21 cellular contexts compared by ENCODE assay signal in the genomic region with DNA sequence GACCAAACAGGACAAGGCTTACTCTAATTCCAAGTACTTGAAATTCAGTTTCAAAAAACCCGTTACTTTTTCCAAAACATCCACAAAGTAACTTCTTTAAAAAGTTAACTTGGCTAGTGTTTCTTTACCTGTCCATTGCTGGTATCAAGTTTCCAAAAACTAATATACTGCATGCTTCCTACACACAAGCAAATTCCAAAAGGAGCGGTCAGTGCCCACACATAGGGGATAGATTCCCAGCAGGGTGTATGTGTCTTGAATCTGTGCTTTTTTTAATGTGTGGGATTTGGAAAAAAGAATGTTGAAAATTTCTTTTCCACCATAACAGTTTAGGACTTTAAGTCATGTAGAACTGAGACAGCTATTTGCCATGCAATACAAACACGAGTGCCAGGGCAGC.
A peak's percentile ranks its signal among the peaks of the same experiment; 100 is the strongest.
DNase-seq lines count a peak whose midpoint lies in the region; ATAC-seq, FAIRE-seq and TF ChIP-seq lines count a peak whose summit lies in the region.
"Had no signal": no experiment of that assay in that cellular context is flagged by ENCODE, and none has a peak within 500 bp of the region (broad histone marks: within the 10 kb centered on the region; RNA-seq: fewer than 3 reads in every experiment).

No MANE protein-coding gene starts in this region.

- peaks cover 4% of the 10 kb centered on the region for H3K27me3 Mint-ChIP-seq in astrocyte (ENCODE audit: low read depth, unreplicated experiment)
- H3K27me3 Mint-ChIP-seq: CD4-positive, alpha-beta memory T cell; IgD-negative memory B cell had no signal

- peak; percentile 34 for FAIRE-seq in astrocyte (lab: Jason Lieb, UNC)
- FAIRE-seq: GM12878, HTR-8/SVneo had no signal

- H3K9me2 ChIP-seq in SK-N-SH: no peaks in the 10 kb centered on the region

- H3K36me3 ChIP-seq in SK-N-SH (replicated peaks in 1 of 2; ENCODE audit: control insufficient read depth in 1 of 2, insufficient read depth in 2 of 2, low read length in 1 of 2): no peaks in the 10 kb centered on the region
- no peaks in the 10 kb centered on the region for H3K36me3 ChIP-seq in astrocyte (ENCODE audit: insufficient read depth, low read length)
- H3K36me3 ChIP-seq: BLaER1 had no signal

- no peak for TF ChIP-seq EP300 in SK-N-SH (IDR thresholded peaks at IDR 0.05; ENCODE audit: borderline replicate concordance in 1 of 2, low read depth in 1 of 2, low read length in 1 of 2)

- no peaks in the 10 kb centered on the region for H4K20me1 ChIP-seq in SK-N-SH (ENCODE audit: insufficient read depth)
- no peaks in the 10 kb centered on the region for H4K20me1 ChIP-seq in astrocyte (ENCODE audit: insufficient read depth, low read length)
- H4K20me1 ChIP-seq: BLaER1 had no signal

- intact Hi-C loops in posterior cingulate gyrus (cut with DNase I): no loop called here

- H3K4me2 ChIP-seq in SK-N-SH (no peak overlapping the region), astrocyte (ENCODE audit: low read length) (no peak overlapping the region)
- H3K4me2 ChIP-seq: BLaER1 had no signal

- no peak overlapping the region for H3K4me3 ChIP-seq in SK-N-SH (ENCODE audit: low read depth in 2 of 2, low read length in 1 of 2)
- no peak overlapping the region for H3K4me3 ChIP-seq in astrocyte (ENCODE audit: insufficient read depth, low read depth, low read length)
- H3K4me3 ChIP-seq in epithelial cell of esophagus (ENCODE audit: low read length): no peak overlapping the region
- H3K4me3 ChIP-seq: BLaER1, GM12878 had no signal

- ATAC-seq in SK-N-SH treated with all-trans-retinoic acid at 6 μM for 48 hours: peak; percentile 28; the same call in 1 of the 3 replicates
- ATAC-seq in GM18502 (IDR thresholded peaks at IDR 0.05; ENCODE audit: poor library complexity, unreplicated experiment): no peak
- no peak for ATAC-seq in GM18909 (IDR thresholded peaks at IDR 0.05; ENCODE audit: poor library complexity, unreplicated experiment)
- ATAC-seq: GM12878, HCT116 had no signal

- H3K9me3 Mint-ChIP-seq in astrocyte (ENCODE audit: unreplicated experiment): no peaks in the 10 kb centered on the region

- no peak overlapping the region for H3K27ac Mint-ChIP-seq in astrocyte (ENCODE audit: unreplicated experiment)
- H3K27ac Mint-ChIP-seq: CD14-positive monocyte; CD4-positive, alpha-beta memory T cell; IgD-negative memory B cell had no signal

- H3K36me3 Mint-ChIP-seq in astrocyte (ENCODE audit: low read depth, unreplicated experiment): no peaks in the 10 kb centered on the region
- H3K36me3 Mint-ChIP-seq: CD14-positive monocyte; CD4-positive, alpha-beta memory T cell; IgD-negative memory B cell had no signal

- no peak overlapping the region for H2AFZ ChIP-seq in SK-N-SH (ENCODE audit: low read depth)
- no peak overlapping the region for H2AFZ ChIP-seq in astrocyte (ENCODE audit: low read depth, low read length)

- POLR2A ChIA-PET in SK-N-SH (lab: Yijun Ruan, JAX): interaction anchor here (0.7 kb wide), 1 partner anchor 17 kb away, joined by 3 read pairs; no protein-coding TSS in a partner anchor

- H3K9me3 ChIP-seq in SK-N-SH (no peaks in the 10 kb centered on the region), astrocyte (ENCODE audit: insufficient read depth, low read depth, low read length) (no peaks in the 10 kb centered on the region)
- H3K9me3 ChIP-seq: BLaER1 had no signal

- H3K27me3 ChIP-seq in SK-N-SH (ENCODE audit: insufficient read depth) (no peaks in the 10 kb centered on the region), astrocyte (ENCODE audit: insufficient read depth, low read length) (no peaks in the 10 kb centered on the region)
- H3K27me3 ChIP-seq: BLaER1 had no signal

- TF ChIP-seq CTCF in SK-N-SH (IDR thresholded peaks at IDR 0.05): no peak
- no peak for TF ChIP-seq CTCF in astrocyte (IDR thresholded peaks at IDR 0.05; ENCODE audit: insufficient read depth, low read depth, low read length)
- TF ChIP-seq CTCF in epithelial cell of esophagus (IDR thresholded peaks at IDR 0.05; ENCODE audit: insufficient read depth, low read depth, low read length, missing control alignments): no peak

- 81% methylated on average over 3 of the region's 3 CpGs for WGBS in SK-N-SH (ENCODE audit: low lambda C conversion rate)

- DNase-seq in SK-N-SH (no peak), astrocyte (ENCODE audit: low read depth) (peak; percentile 2), epithelial cell of esophagus (ENCODE audit: low read depth) (peak; percentile 4), posterior cingulate gyrus (no peak), cerebellar cortex (ENCODE audit: low spot score) (no peak)
- DNase-seq: CD4-positive, alpha-beta memory T cell; DMS79 treated with DMSO at 0.1 percent for 48 hours; GOT3; H7; KBM-7 had no signal

- no peaks in the 10 kb centered on the region for H3K79me2 ChIP-seq in SK-N-SH (ENCODE audit: insufficient read depth)
- no peaks in the 10 kb centered on the region for H3K79me2 ChIP-seq in astrocyte (ENCODE audit: insufficient read depth, low read length)

- H3K4me1 ChIP-seq in SK-N-SH (ENCODE audit: control insufficient read depth in 1 of 2, insufficient read depth in 2 of 2, low read depth in 1 of 2, low read length in 1 of 2): peaks cover 0 to 4% of the 10 kb centered on the region in 2 experiments; a peak in 2 of 4 replicates
- no peaks in the 10 kb centered on the region for H3K4me1 ChIP-seq in astrocyte (ENCODE audit: insufficient read depth, low read length)
- H3K4me1 ChIP-seq: BLaER1 had no signal

- H3F3A ChIP-seq in SK-N-SH (replicated peaks; ENCODE audit: insufficient read depth): no peaks in the 10 kb centered on the region

- H3K4me3 Mint-ChIP-seq in astrocyte (ENCODE audit: unreplicated experiment): no peak overlapping the region
- H3K4me3 Mint-ChIP-seq: CD14-positive monocyte; CD4-positive, alpha-beta memory T cell; IgD-negative memory B cell had no signal

- CTCF ChIA-PET in SK-N-SH (lab: Yijun Ruan, JAX): no interaction called here

- no peak overlapping the region for H3K9ac ChIP-seq in SK-N-SH
- H3K9ac ChIP-seq in astrocyte (ENCODE audit: low read length): no peak overlapping the region
- H3K9ac ChIP-seq: BLaER1 had no signal

- H3K27ac ChIP-seq in SK-N-SH (ENCODE audit: low read depth in 2 of 2, low read length in 1 of 2): no peak overlapping the region
- H3K27ac ChIP-seq in astrocyte (ENCODE audit: low read depth, low read length): no peak overlapping the region
- H3K27ac ChIP-seq: 22Rv1, BLaER1, HL-60 had no signal

- peaks cover 3% of the 10 kb centered on the region for H3K4me1 Mint-ChIP-seq in astrocyte (ENCODE audit: low read depth, unreplicated experiment)
- H3K4me1 Mint-ChIP-seq: CD14-positive monocyte; CD4-positive, alpha-beta memory T cell; IgD-negative memory B cell had no signal

- TF ChIP-seq RAD21 in SK-N-SH (IDR thresholded peaks at IDR 0.05; ENCODE audit: low read length): no peak

TF ChIP-seq in SK-N-SH treated with all-trans-retinoic acid at 6 μM for 48 hours, 23 proteins besides CTCF, POLR2A, EP300 and RAD21 (continues in another document):
- TF ChIP-seq ZFP3 (CRISPR knock-in tag; IDR thresholded peaks at IDR 0.05) (no peak), ZNF8 (CRISPR knock-in tag; IDR thresholded peaks at IDR 0.05) (no peak), TOX (CRISPR knock-in tag; IDR thresholded peaks at IDR 0.05; ENCODE audit: borderline replicate concordance) (no peak), ISL1 (CRISPR knock-in tag; IDR thresholded peaks at IDR 0.05) (no peak)
- TF ChIP-seq, protein P1, sequence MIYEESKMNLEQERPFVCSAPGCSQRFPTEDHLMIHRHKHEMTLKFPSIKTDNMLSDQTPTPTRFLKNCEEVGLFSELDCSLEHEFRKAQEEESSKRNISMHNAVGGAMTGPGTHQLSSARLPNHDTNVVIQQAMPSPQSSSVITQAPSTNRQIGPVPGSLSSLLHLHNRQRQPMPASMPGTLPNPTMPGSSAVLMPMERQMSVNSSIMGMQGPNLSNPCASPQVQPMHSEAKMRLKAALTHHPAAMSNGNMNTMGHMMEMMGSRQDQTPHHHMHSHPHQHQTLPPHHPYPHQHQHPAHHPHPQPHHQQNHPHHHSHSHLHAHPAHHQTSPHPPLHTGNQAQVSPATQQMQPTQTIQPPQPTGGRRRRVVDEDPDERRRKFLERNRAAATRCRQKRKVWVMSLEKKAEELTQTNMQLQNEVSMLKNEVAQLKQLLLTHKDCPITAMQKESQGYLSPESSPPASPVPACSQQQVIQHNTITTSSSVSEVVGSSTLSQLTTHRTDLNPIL (CRISPR knock-in tag; IDR thresholded peaks at IDR 0.05; ENCODE audit: low read depth): no peak

TF ChIP-seq in SK-N-SH, 30 proteins besides CTCF, POLR2A, EP300 and RAD21 (continues in another document):
- TF ChIP-seq, protein P2, sequence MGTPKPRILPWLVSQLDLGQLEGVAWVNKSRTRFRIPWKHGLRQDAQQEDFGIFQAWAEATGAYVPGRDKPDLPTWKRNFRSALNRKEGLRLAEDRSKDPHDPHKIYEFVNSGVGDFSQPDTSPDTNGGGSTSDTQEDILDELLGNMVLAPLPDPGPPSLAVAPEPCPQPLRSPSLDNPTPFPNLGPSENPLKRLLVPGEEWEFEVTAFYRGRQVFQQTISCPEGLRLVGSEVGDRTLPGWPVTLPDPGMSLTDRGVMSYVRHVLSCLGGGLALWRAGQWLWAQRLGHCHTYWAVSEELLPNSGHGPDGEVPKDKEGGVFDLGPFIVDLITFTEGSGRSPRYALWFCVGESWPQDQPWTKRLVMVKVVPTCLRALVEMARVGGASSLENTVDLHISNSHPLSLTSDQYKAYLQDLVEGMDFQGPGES (IDR thresholded peaks at IDR 0.05; ENCODE audit: low read depth, low read length): no peak
- TF ChIP-seq, protein P3, sequence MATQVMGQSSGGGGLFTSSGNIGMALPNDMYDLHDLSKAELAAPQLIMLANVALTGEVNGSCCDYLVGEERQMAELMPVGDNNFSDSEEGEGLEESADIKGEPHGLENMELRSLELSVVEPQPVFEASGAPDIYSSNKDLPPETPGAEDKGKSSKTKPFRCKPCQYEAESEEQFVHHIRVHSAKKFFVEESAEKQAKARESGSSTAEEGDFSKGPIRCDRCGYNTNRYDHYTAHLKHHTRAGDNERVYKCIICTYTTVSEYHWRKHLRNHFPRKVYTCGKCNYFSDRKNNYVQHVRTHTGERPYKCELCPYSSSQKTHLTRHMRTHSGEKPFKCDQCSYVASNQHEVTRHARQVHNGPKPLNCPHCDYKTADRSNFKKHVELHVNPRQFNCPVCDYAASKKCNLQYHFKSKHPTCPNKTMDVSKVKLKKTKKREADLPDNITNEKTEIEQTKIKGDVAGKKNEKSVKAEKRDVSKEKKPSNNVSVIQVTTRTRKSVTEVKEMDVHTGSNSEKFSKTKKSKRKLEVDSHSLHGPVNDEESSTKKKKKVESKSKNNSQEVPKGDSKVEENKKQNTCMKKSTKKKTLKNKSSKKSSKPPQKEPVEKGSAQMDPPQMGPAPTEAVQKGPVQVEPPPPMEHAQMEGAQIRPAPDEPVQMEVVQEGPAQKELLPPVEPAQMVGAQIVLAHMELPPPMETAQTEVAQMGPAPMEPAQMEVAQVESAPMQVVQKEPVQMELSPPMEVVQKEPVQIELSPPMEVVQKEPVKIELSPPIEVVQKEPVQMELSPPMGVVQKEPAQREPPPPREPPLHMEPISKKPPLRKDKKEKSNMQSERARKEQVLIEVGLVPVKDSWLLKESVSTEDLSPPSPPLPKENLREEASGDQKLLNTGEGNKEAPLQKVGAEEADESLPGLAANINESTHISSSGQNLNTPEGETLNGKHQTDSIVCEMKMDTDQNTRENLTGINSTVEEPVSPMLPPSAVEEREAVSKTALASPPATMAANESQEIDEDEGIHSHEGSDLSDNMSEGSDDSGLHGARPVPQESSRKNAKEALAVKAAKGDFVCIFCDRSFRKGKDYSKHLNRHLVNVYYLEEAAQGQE (IDR thresholded peaks at IDR 0.05; ENCODE audit: low read depth, low read length): no peak

Comparison
In these comparisons a context has a peak if more than half of its experiments do, and no peak if none do; other contexts are left out.
1. DNase-seq: peak in astrocyte (single experiment) and epithelial cell of esophagus (single experiment); none in SK-N-SH (single experiment), posterior cingulate gyrus (0 of 10) and cerebellar cortex (single experiment).